Comparison of ENCODE assay signal across 10 cellular contexts in genomic region chr2:27218614-27219013, GRCh38. TPM values are rescaled to one million over a fixed set of nuclear protein-coding genes. Genes with fewer than 3 reads are reported as not detected.
DNase-seq lines count a peak whose midpoint lies in the region; ATAC-seq and TF ChIP-seq lines count a peak whose summit lies in the region.
"Had no signal": no experiment of that assay in that cellular context is flagged by ENCODE, and none has a peak within 500 bp of the region (broad histone marks: within the 10 kb centered on the region; RNA-seq: fewer than 3 reads in every experiment).

No MANE protein-coding gene starts in this region.

- peak overlapping the region; percentile 95 for H3K4me3 ChIP-seq in NB4 (ENCODE audit: low read depth, low read length)
- H3K4me3 ChIP-seq in left ventricle myocardium inferior, result no peak overlapping the region

- no peaks in the 10 kb centered on the region for H3K9me3 Mint-ChIP-seq in T-helper 1 cell treated with Interleukin-12 subunit alpha and Interleukin-12 subunit beta and Interleukin-4 antibody, amounts not matched to agents 30 μg/mL and 1 μg/mL, for 36 hours
- no peaks in the 10 kb centered on the region for H3K9me3 Mint-ChIP-seq in chondrocyte (ENCODE audit: low read depth)
- H3K9me3 Mint-ChIP-seq: effector memory CD8-positive, alpha-beta T cell had no signal

- no peak overlapping the region for H3K27ac Mint-ChIP-seq in T-helper 1 cell treated with Interleukin-12 subunit alpha and Interleukin-12 subunit beta and Interleukin-4 antibody, amounts not matched to agents 30 μg/mL and 1 μg/mL, for 36 hours
- H3K27ac Mint-ChIP-seq in chondrocyte (ENCODE audit: unreplicated experiment), result no peak overlapping the region

- no peak for ATAC-seq in GM19467 (IDR thresholded peaks at IDR 0.05; ENCODE audit: unreplicated experiment)
- ATAC-seq: effector memory CD8-positive, alpha-beta T cell had no signal

- no peaks in the 10 kb centered on the region for H3K27me3 ChIP-seq in left ventricle myocardium inferior (ENCODE audit: low read depth)

- peak overlapping the region; percentile 95 for H3K4me3 Mint-ChIP-seq in T-helper 1 cell treated with Interleukin-12 subunit alpha and Interleukin-12 subunit beta and Interleukin-4 antibody, amounts not matched to agents 30 μg/mL and 1 μg/mL, for 36 hours
- peak overlapping the region; percentile 97 for H3K4me3 Mint-ChIP-seq in chondrocyte (ENCODE audit: unreplicated experiment)

- H3K27me3 Mint-ChIP-seq in T-helper 1 cell treated with Interleukin-12 subunit alpha and Interleukin-12 subunit beta and Interleukin-4 antibody, amounts not matched to agents 30 μg/mL and 1 μg/mL, for 36 hours (ENCODE audit: low read depth), result no peaks in the 10 kb centered on the region
- no peaks in the 10 kb centered on the region for H3K27me3 Mint-ChIP-seq in chondrocyte (ENCODE audit: low read depth)
- H3K27me3 Mint-ChIP-seq: effector memory CD8-positive, alpha-beta T cell had no signal

- H3K9me3 ChIP-seq in left ventricle myocardium inferior (replicated peaks), result no peaks in the 10 kb centered on the region

- peaks cover 27% of the 10 kb centered on the region for H3K4me1 ChIP-seq in left ventricle myocardium inferior

- peaks cover 28% of the 10 kb centered on the region for H3K4me1 Mint-ChIP-seq in T-helper 1 cell treated with Interleukin-12 subunit alpha and Interleukin-12 subunit beta and Interleukin-4 antibody, amounts not matched to agents 30 μg/mL and 1 μg/mL, for 36 hours (ENCODE audit: low read depth)
- H3K4me1 Mint-ChIP-seq in chondrocyte (ENCODE audit: low read depth), result peaks cover 24% of the 10 kb centered on the region

- no peak for TF ChIP-seq POLR2A in NB4 (IDR thresholded peaks at IDR 0.05; ENCODE audit: extremely low read depth, insufficient read length)

- TF ChIP-seq CTCF in NB4 (IDR thresholded peaks at IDR 0.05; ENCODE audit: low read depth, low read length) (no peak), chondrocyte (IDR thresholded peaks at IDR 0.05) (no peak), left ventricle myocardium inferior (IDR thresholded peaks at IDR 0.05; ENCODE audit: borderline replicate concordance) (no peak)

- H3K27ac ChIP-seq in left ventricle myocardium inferior (replicated peaks), result no peak overlapping the region

- H3K36me3 Mint-ChIP-seq in T-helper 1 cell treated with Interleukin-12 subunit alpha and Interleukin-12 subunit beta and Interleukin-4 antibody, amounts not matched to agents 30 μg/mL and 1 μg/mL, for 36 hours (ENCODE audit: low read depth), result peaks cover 35% of the 10 kb centered on the region
- peaks cover 22% of the 10 kb centered on the region for H3K36me3 Mint-ChIP-seq in chondrocyte (ENCODE audit: low read depth)

- peaks cover 48% of the 10 kb centered on the region for H3K36me3 ChIP-seq in left ventricle myocardium inferior

- intact Hi-C loops in posterior vena cava (cut with DNase I) (no loop called here), left ventricle myocardium inferior (cut with micrococcal nuclease) (loop anchor here (10.0 kb wide), 1 partner anchor 124 kb away; no protein-coding TSS in a partner anchor)

- DNase-seq in T-helper 1 cell, result no peak
- DNase-seq in NB4 (ENCODE audit: low read depth), result no peak
- peak; percentile 11 for DNase-seq in chondrocyte (ENCODE audit: low spot score)
- peak; percentile 14 for DNase-seq in posterior vena cava (ENCODE audit: low spot score)
- DNase-seq in left ventricle myocardium inferior, result no peak
- no peak for DNase-seq in NCI-H2029 (lab: John Stamatoyannopoulos, UW)
- DNase-seq: effector memory CD8-positive, alpha-beta T cell; islet precursor cell had no signal

RNA-seq across cellular contexts. Expression of gene CAD, which starts 1.4 kb away (rescaled TPM):
- total RNA-seq in chondrocyte, result 54.8 to 88.4 TPM (median 55.0 TPM) in 3 replicates
- total RNA-seq in posterior vena cava, result 10 to 100 TPM; 20.1 to 27.4 TPM
- 7.7 TPM for total RNA-seq in left ventricle myocardium inferior

RNA-seq across cellular contexts. Expression of gene SLC5A6, which starts 6.5 kb away (rescaled TPM):
- total RNA-seq in chondrocyte, result 21.8 to 27.9 TPM (median 24.3 TPM) in 3 replicates
- total RNA-seq in posterior vena cava, result 10 to 100 TPM; 15.3 to 16.8 TPM
- total RNA-seq in left ventricle myocardium inferior, result 12.0 TPM

RNA-seq across cellular contexts. Expression of gene ATRAID, which starts 6.8 kb away (rescaled TPM):
- total RNA-seq in chondrocyte (79.0 to 116 TPM (median 91.2 TPM) in 3 replicates), posterior vena cava (100 to 1,000 TPM in 1 of 2 donors, 10 to 100 TPM in 1; 76.1 to 116 TPM), left ventricle myocardium inferior (121 TPM)

RNA-seq across cellular contexts. Expression of gene SLC30A3, which starts 44.2 kb away (rescaled TPM):
- total RNA-seq in chondrocyte (0.17 to 0.31 TPM in 2 of 3 replicates, not detected in the other), posterior vena cava (1 to 10 TPM in 1 of 2 donors, under 1 TPM in 1; 0.24 to 1.4 TPM), left ventricle myocardium inferior (5.9 TPM)

RNA-seq across cellular contexts. Expression of gene DNAJC5G, which starts 56.6 kb away (rescaled TPM):
- total RNA-seq in chondrocyte, result not detected in 3 replicates
- 1 to 10 TPM in 1 of 2 donors, under 1 TPM in 1; 0.19 to 1.0 TPM for total RNA-seq in posterior vena cava
- 1.2 TPM for total RNA-seq in left ventricle myocardium inferior

Comparison
In these comparisons a context has a peak if more than half of its experiments do, and no peak if none do; other contexts are left out.
1. DNase-seq: peak in chondrocyte (single experiment) and posterior vena cava (single experiment); none in T-helper 1 cell (0 of 5), NB4 (single experiment), left ventricle myocardium inferior (single experiment) and NCI-H2029 (single experiment).